Comparison of ENCODE assay signal across 2 cellular contexts in the genomic region with DNA sequence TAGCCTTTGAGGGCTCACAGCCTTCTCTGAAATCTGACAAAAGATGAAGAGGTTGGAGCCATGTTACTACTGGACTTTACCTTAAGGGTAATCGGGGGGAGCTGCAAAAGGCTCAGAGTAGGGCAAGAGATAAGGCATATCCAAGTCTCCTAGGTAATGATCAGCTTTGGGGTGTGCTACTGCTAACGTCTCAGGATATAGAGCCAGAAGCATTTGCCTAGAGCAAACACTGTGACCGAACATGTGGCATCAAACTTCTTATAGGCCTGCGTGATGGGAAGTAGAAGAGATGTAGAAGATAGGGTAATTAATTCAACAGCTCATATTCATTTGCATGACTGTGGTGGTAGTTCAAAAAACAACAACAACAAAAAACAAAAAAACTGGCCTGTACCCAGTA.
A peak's percentile ranks its signal among the peaks of the same experiment; 100 is the strongest.
TF ChIP-seq lines count a peak whose summit lies in the region.

No MANE protein-coding gene starts in this region.

TF ChIP-seq in HEK293, 187 proteins besides CTCF, POLR2A, EP300 and RAD21:
- TF ChIP-seq, protein P1, sequence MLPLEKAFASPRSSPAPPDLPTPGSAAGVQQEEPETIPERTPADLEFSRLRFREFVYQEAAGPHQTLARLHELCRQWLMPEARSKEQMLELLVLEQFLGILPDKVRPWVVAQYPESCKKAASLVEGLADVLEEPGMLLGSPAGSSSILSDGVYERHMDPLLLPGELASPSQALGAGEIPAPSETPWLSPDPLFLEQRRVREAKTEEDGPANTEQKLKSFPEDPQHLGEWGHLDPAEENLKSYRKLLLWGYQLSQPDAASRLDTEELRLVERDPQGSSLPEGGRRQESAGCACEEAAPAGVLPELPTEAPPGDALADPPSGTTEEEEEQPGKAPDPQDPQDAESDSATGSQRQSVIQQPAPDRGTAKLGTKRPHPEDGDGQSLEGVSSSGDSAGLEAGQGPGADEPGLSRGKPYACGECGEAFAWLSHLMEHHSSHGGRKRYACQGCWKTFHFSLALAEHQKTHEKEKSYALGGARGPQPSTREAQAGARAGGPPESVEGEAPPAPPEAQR (tag by site-specific recombination; IDR thresholded peaks at IDR 0.05), result no peak
- no peak for TF ChIP-seq GLI2 (tag by site-specific recombination; IDR thresholded peaks at IDR 0.05; ENCODE audit: borderline replicate concordance, low read depth)
- TF ChIP-seq ZNF776 (tag by site-specific recombination; IDR thresholded peaks at IDR 0.05; ENCODE audit: borderline replicate concordance), result no peak
- 0 out of 2 replicates have a peak, but pooled peaks have one; percentile 20 for TF ChIP-seq SCRT2 (tag by site-specific recombination; IDR thresholded peaks at IDR 0.05)
- TF ChIP-seq ZNF621 (tag by site-specific recombination; IDR thresholded peaks at IDR 0.05), result no peak

TF ChIP-seq in H1, 55 proteins besides CTCF, POLR2A, EP300 and RAD21:
- no peak for TF ChIP-seq JUND (IDR thresholded peaks at IDR 0.05; ENCODE audit: low read length)
- no peak for TF ChIP-seq CREB1 (IDR thresholded peaks at IDR 0.05)
- TF ChIP-seq, protein P2, sequence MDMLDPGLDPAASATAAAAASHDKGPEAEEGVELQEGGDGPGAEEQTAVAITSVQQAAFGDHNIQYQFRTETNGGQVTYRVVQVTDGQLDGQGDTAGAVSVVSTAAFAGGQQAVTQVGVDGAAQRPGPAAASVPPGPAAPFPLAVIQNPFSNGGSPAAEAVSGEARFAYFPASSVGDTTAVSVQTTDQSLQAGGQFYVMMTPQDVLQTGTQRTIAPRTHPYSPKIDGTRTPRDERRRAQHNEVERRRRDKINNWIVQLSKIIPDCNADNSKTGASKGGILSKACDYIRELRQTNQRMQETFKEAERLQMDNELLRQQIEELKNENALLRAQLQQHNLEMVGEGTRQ (IDR thresholded peaks at IDR 0.05; ENCODE audit: low read length), result no peak
- no peak for TF ChIP-seq HDAC6 (IDR thresholded peaks at IDR 0.05; ENCODE audit: low read depth, low read length)
- no peak for TF ChIP-seq SIRT6 (IDR thresholded peaks at IDR 0.05; ENCODE audit: low read length)
- TF ChIP-seq BACH1 (IDR thresholded peaks at IDR 0.05; ENCODE audit: low read length), result no peak
- no peak for TF ChIP-seq SIX5 (IDR thresholded peaks at IDR 0.05; ENCODE audit: low read depth, low read length)
- no peak for TF ChIP-seq SRF (IDR thresholded peaks at IDR 0.05; ENCODE audit: low read depth, low read length)
- no peak for TF ChIP-seq SP2 (IDR thresholded peaks at IDR 0.05; ENCODE audit: low read length)
- TF ChIP-seq SP1 (IDR thresholded peaks at IDR 0.05; ENCODE audit: low read depth, low read length), result no peak
- no peak for TF ChIP-seq EZH2 (IDR thresholded peaks at IDR 0.05; ENCODE audit: low read depth, low read length, severe bottlenecking)
- TF ChIP-seq RBBP5 (IDR thresholded peaks at IDR 0.05; ENCODE audit: borderline replicate concordance, low read depth, low read length), result no peak
- no peak for TF ChIP-seq CHD2 (IDR thresholded peaks at IDR 0.05; ENCODE audit: low read length)
- no peak for TF ChIP-seq SAP30 (IDR thresholded peaks at IDR 0.05; ENCODE audit: insufficient read depth, insufficient replicate concordance, low read length)
